Comparison of ENCODE assay signal across 14 cellular contexts in genomic region chr1:8947127-8947691, GRCh38. TPM values are rescaled to one million over a fixed set of nuclear protein-coding genes. Genes with fewer than 3 reads are reported as not detected.
A peak's percentile ranks its signal among the peaks of the same experiment; 100 is the strongest.
DNase-seq lines count a peak whose midpoint lies in the region; ATAC-seq and TF ChIP-seq lines count a peak whose summit lies in the region.
"Had no signal": no experiment of that assay in that cellular context is flagged by ENCODE, and none has a peak within 500 bp of the region (broad histone marks: within the 10 kb centered on the region; RNA-seq: fewer than 3 reads in every experiment).

No MANE protein-coding gene starts in this region.

- peaks cover 8% of the 10 kb centered on the region for H3K9me3 Mint-ChIP-seq in activated CD4-positive, alpha-beta T cell treated with anti-CD3 and anti-CD28 coated beads, Interleukin-2, amount 10 ng/mL, durations not matched to agents 24 days and 14 days
- no peaks in the 10 kb centered on the region for H3K9me3 Mint-ChIP-seq in activated naive CD8-positive, alpha-beta T cell treated with anti-CD3 and anti-CD28 coated beads, Interleukin-2, amount 10 ng/mL, durations not matched to agents 7 days and 5 days
- no peaks in the 10 kb centered on the region for H3K9me3 Mint-ChIP-seq in naive thymus-derived CD8-positive, alpha-beta T cell

- in situ Hi-C loops in KBM-7 (cut with MboI; ENCODE audit: low pct_unique_long_range_greater_than_20kb, low sequenced_read_pairs) = no loop called here

- ATAC-seq in activated naive CD8-positive, alpha-beta T cell treated with anti-CD3 and anti-CD28 coated beads, Interleukin-2, amount 10 ng/mL, durations not matched to agents 7 days and 5 days (ENCODE audit: low read depth) = peak; percentile 3
- ATAC-seq in naive thymus-derived CD8-positive, alpha-beta T cell = peak; percentile 15 to 54
- no peak for ATAC-seq in esophagus mucosa
- ATAC-seq: left lobe of liver had no signal

- no peak overlapping the region for H2BK120ac ChIP-seq in trophoblast cell (ENCODE audit: insufficient read depth, low read length, poor library complexity)

- H3K18ac ChIP-seq in trophoblast cell (ENCODE audit: low read length) = no peak overlapping the region

- H3K36me3 Mint-ChIP-seq in activated CD4-positive, alpha-beta T cell treated with anti-CD3 and anti-CD28 coated beads, Interleukin-2, amount 10 ng/mL, durations not matched to agents 24 days and 14 days (ENCODE audit: low read depth) = peaks cover 21% of the 10 kb centered on the region
- H3K36me3 Mint-ChIP-seq in activated naive CD8-positive, alpha-beta T cell treated with anti-CD3 and anti-CD28 coated beads, Interleukin-2, amount 10 ng/mL, durations not matched to agents 7 days and 5 days = peaks cover 50% of the 10 kb centered on the region
- H3K36me3 Mint-ChIP-seq in naive thymus-derived CD8-positive, alpha-beta T cell = no peaks in the 10 kb centered on the region

- H3K9ac ChIP-seq in trophoblast cell (ENCODE audit: low read length) = no peak overlapping the region

- no peak overlapping the region for H4K12ac ChIP-seq in trophoblast cell (ENCODE audit: low read depth, low read length)

- H4K8ac ChIP-seq in trophoblast cell (ENCODE audit: low read depth, low read length) = no peak overlapping the region

- no peaks in the 10 kb centered on the region for H3K36me3 ChIP-seq in stomach
- no peaks in the 10 kb centered on the region for H3K36me3 ChIP-seq in trophoblast cell (ENCODE audit: control insufficient read depth in 1 of 2, insufficient read depth in 2 of 2, low read length in 2 of 2)
- H3K36me3 ChIP-seq: suprapubic skin had no signal

- intact Hi-C loops in activated CD4-positive, alpha-beta T cell treated with anti-CD3 and anti-CD28 coated beads, Interleukin-2, amount 10 ng/mL, durations not matched to agents 24 days and 14 days (cut with micrococcal nuclease) = loop anchor here (5.0 kb wide), 1 partner anchor 40 kb away; no protein-coding TSS in a partner anchor
- intact Hi-C loops in stomach (cut with DNase I; ENCODE audit: low total_unique reads) = no loop called here

- H3K79me1 ChIP-seq in trophoblast cell (ENCODE audit: low read length) = no peaks in the 10 kb centered on the region

- H4K91ac ChIP-seq in trophoblast cell (ENCODE audit: low read depth, low read length) = no peak overlapping the region

- POLR2A ChIA-PET in activated naive CD8-positive, alpha-beta T cell treated with anti-CD3 and anti-CD28 coated beads, Interleukin-2, amount 10 ng/mL, durations not matched to agents 7 days and 5 days (lab: Charles Lee) = interaction anchor here (0.7 to 18.0 kb wide), 11 partner anchors 8 to 249 kb away, joined by 3 to 754 read pairs (median 18); partner anchors contain the start of gene ENO1
- POLR2A ChIA-PET in naive thymus-derived CD8-positive, alpha-beta T cell (lab: Charles Lee) = interaction anchor here (1.3 to 44.1 kb wide), 5 partner anchors 6 to 69 kb away, joined by 3 to 1378 read pairs (median 543); partner anchors contain the start of genes CA6 and ENO1

- H3K23ac ChIP-seq in trophoblast cell (ENCODE audit: low read length) = no peak overlapping the region

- no peak for TF ChIP-seq CTCF in stomach (IDR thresholded peaks at IDR 0.05)

- H3K4me1 ChIP-seq in stomach = no peaks in the 10 kb centered on the region
- H3K4me1 ChIP-seq in trophoblast cell (ENCODE audit: control insufficient read depth in 1 of 2, insufficient read depth in 2 of 2, low read length in 2 of 2) = peaks cover 6 to 9% of the 10 kb centered on the region in 2 experiments
- H3K4me1 ChIP-seq: suprapubic skin had no signal

- DNase-seq in activated CD4-positive, alpha-beta T cell treated with anti-CD3 and anti-CD28 coated beads, Interleukin-2, amount 10 ng/mL, durations not matched to agents 24 days and 14 days = peak; percentile 79
- no peak for DNase-seq in activated CD4-positive, alpha-beta T cell treated with anti-CD3 and anti-CD28 coated beads, Interleukin-2, amount 50 U/mL, for 4 hours
- DNase-seq in KBM-7 = peak; percentile 69
- DNase-seq in activated naive CD8-positive, alpha-beta T cell treated with anti-CD3 and anti-CD28 coated beads, Interleukin-2, amount 10 ng/mL, durations not matched to agents 7 days and 5 days = no peak
- no peak for DNase-seq in naive thymus-derived CD8-positive, alpha-beta T cell
- no peak for DNase-seq in stomach
- no peak for DNase-seq in trophoblast cell
- DNase-seq: NCI-H1694 had no signal

- H2AFZ ChIP-seq in trophoblast cell (ENCODE audit: insufficient read depth, low read length, poor library complexity) = no peak overlapping the region

- H2BK5ac ChIP-seq in trophoblast cell (ENCODE audit: low read depth, low read length, poor library complexity) = no peak overlapping the region

- peak overlapping the region; percentile 69 for H3K4me3 Mint-ChIP-seq in activated CD4-positive, alpha-beta T cell treated with anti-CD3 and anti-CD28 coated beads, Interleukin-2, amount 10 ng/mL, durations not matched to agents 24 days and 14 days
- peak overlapping the region; percentile 83 for H3K4me3 Mint-ChIP-seq in activated naive CD8-positive, alpha-beta T cell treated with anti-CD3 and anti-CD28 coated beads, Interleukin-2, amount 10 ng/mL, durations not matched to agents 7 days and 5 days
- peak overlapping the region; percentile 31 to 80 (median 72) for H3K4me3 Mint-ChIP-seq in naive thymus-derived CD8-positive, alpha-beta T cell

- H3K27ac ChIP-seq in stomach (no peak overlapping the region), trophoblast cell (ENCODE audit: low read depth, low read length) (no peak overlapping the region)
- H3K27ac ChIP-seq: suprapubic skin had no signal

- H2BK12ac ChIP-seq in trophoblast cell (ENCODE audit: low read length) = no peak overlapping the region

- H3K27me3 Mint-ChIP-seq in activated CD4-positive, alpha-beta T cell treated with anti-CD3 and anti-CD28 coated beads, Interleukin-2, amount 10 ng/mL, durations not matched to agents 24 days and 14 days = no peaks in the 10 kb centered on the region
- no peaks in the 10 kb centered on the region for H3K27me3 Mint-ChIP-seq in activated naive CD8-positive, alpha-beta T cell treated with anti-CD3 and anti-CD28 coated beads, Interleukin-2, amount 10 ng/mL, durations not matched to agents 7 days and 5 days
- no peaks in the 10 kb centered on the region for H3K27me3 Mint-ChIP-seq in naive thymus-derived CD8-positive, alpha-beta T cell

- H3K27ac Mint-ChIP-seq in activated CD4-positive, alpha-beta T cell treated with anti-CD3 and anti-CD28 coated beads, Interleukin-2, amount 10 ng/mL, durations not matched to agents 24 days and 14 days = peak overlapping the region; percentile 99
- H3K27ac Mint-ChIP-seq in activated naive CD8-positive, alpha-beta T cell treated with anti-CD3 and anti-CD28 coated beads, Interleukin-2, amount 10 ng/mL, durations not matched to agents 7 days and 5 days = peak overlapping the region; percentile 93
- H3K27ac Mint-ChIP-seq in naive thymus-derived CD8-positive, alpha-beta T cell = peak overlapping the region; percentile 90 to 97 (median 94)

- no peak overlapping the region for H3K4me3 ChIP-seq in stomach
- no peak overlapping the region for H3K4me3 ChIP-seq in trophoblast cell (ENCODE audit: low read depth, low read length)
- H3K4me3 ChIP-seq: suprapubic skin had no signal

- no peak for TF ChIP-seq EP300 in stomach (IDR thresholded peaks at IDR 0.05)

- no peaks in the 10 kb centered on the region for H3K9me3 ChIP-seq in stomach
- H3K9me3 ChIP-seq in trophoblast cell (ENCODE audit: insufficient read depth, low read depth, low read length) = peaks cover 4% of the 10 kb centered on the region
- H3K9me3 ChIP-seq: suprapubic skin had no signal

- peaks cover 68% of the 10 kb centered on the region for H3K4me1 Mint-ChIP-seq in activated CD4-positive, alpha-beta T cell treated with anti-CD3 and anti-CD28 coated beads, Interleukin-2, amount 10 ng/mL, durations not matched to agents 24 days and 14 days
- peaks cover 78% of the 10 kb centered on the region for H3K4me1 Mint-ChIP-seq in activated naive CD8-positive, alpha-beta T cell treated with anti-CD3 and anti-CD28 coated beads, Interleukin-2, amount 10 ng/mL, durations not matched to agents 7 days and 5 days
- peaks cover 39 to 95% (median 79%) of the 10 kb centered on the region in 4 donors for H3K4me1 Mint-ChIP-seq in naive thymus-derived CD8-positive, alpha-beta T cell

- no peak for TF ChIP-seq POLR2A in stomach (IDR thresholded peaks at IDR 0.05)

- WGBS in stomach, 5 donors = 61 to 73% (median 70%) methylated on average over 9 of the region's 9 CpGs
- WGBS in trophoblast cell (ENCODE audit: extremely low coverage, insufficient coverage, insufficient read length) = no CpG with 5 or more reads among the region's 9 CpGs

- no peak overlapping the region for H3K4me2 ChIP-seq in trophoblast cell (ENCODE audit: low read length)

- H3K14ac ChIP-seq in trophoblast cell (ENCODE audit: low read length) = no peak overlapping the region

- H3K4ac ChIP-seq in trophoblast cell (ENCODE audit: low read depth, low read length) = no peak overlapping the region

- no peak overlapping the region for H2AK5ac ChIP-seq in trophoblast cell (ENCODE audit: low read length)

- H3K79me2 ChIP-seq in trophoblast cell (ENCODE audit: control insufficient read depth, insufficient read depth, low read length, poor library complexity) = no peaks in the 10 kb centered on the region

- H3K27me3 ChIP-seq in stomach = no peaks in the 10 kb centered on the region
- H3K27me3 ChIP-seq in trophoblast cell (ENCODE audit: insufficient read depth, low read length) = no peaks in the 10 kb centered on the region
- H3K27me3 ChIP-seq: suprapubic skin had no signal

RNA-seq across cellular contexts. Expression of gene CA6, which starts 1.5 kb away (rescaled TPM):
- 1.0 and 1.3 TPM in 2 replicates for total RNA-seq in activated CD4-positive, alpha-beta T cell treated with anti-CD3 and anti-CD28 coated beads, Interleukin-2, amount 10 ng/mL, durations not matched to agents 24 days and 14 days
- 10 to 100 TPM; 37.3 to 41.8 TPM for total RNA-seq in activated naive CD8-positive, alpha-beta T cell treated with anti-CD3 and anti-CD28 coated beads, Interleukin-2, amount 10 ng/mL, durations not matched to agents 7 days and 5 days
- 10 to 100 TPM; 11.3 to 11.5 TPM for total RNA-seq in naive thymus-derived CD8-positive, alpha-beta T cell
- 10 to 100 TPM in 2 of 3 donors, 1 to 10 TPM in 1; 5.9 to 53.7 (median 17.1) TPM for polyA plus RNA-seq in naive thymus-derived CD8-positive, alpha-beta T cell
- total RNA-seq in esophagus mucosa (not detected), stomach (not detected)
- polyA plus RNA-seq in stomach = not detected
- polyA plus RNA-seq in trophoblast cell (2013) = 0.05 and 0.06 TPM in 2 replicates
- total RNA-seq: A673, frontal cortex, left lobe of liver, osteocyte had no signal

Comparison
In these comparisons a context has a peak if more than half of its experiments do, and no peak if none do; other contexts are left out.
1. DNase-seq: peak in activated CD4-positive, alpha-beta T cell treated with anti-CD3 and anti-CD28 coated beads, Interleukin-2, amount 10 ng/mL, durations not matched to agents 24 days and 14 days (single experiment) and KBM-7 (single experiment); none in activated CD4-positive, alpha-beta T cell treated with anti-CD3 and anti-CD28 coated beads, Interleukin-2, amount 50 U/mL, for 4 hours (0 of 2), activated naive CD8-positive, alpha-beta T cell treated with anti-CD3 and anti-CD28 coated beads, Interleukin-2, amount 10 ng/mL, durations not matched to agents 7 days and 5 days (single experiment), naive thymus-derived CD8-positive, alpha-beta T cell (0 of 10), stomach (single experiment) and trophoblast cell (0 of 2).
2. Peak in every context shown above with its lines, with median percentiles within 50 percentile points of each other: H3K27ac Mint-ChIP-seq and H3K4me3 Mint-ChIP-seq.